In genomic region chr19:3405261-3405653, GRCh38 we compare ENCODE assay signal across 14 cellular contexts. TPM values are rescaled to one million over a fixed set of nuclear protein-coding genes. Genes with fewer than 3 reads are reported as not detected.
A peak's percentile ranks its signal among the peaks of the same experiment; 100 is the strongest.
DNase-seq lines count a peak whose midpoint lies in the region; ATAC-seq, FAIRE-seq and TF ChIP-seq lines count a peak whose summit lies in the region.
"Had no signal": no experiment of that assay in that cellular context is flagged by ENCODE, and none has a peak within 500 bp of the region (broad histone marks: within the 10 kb centered on the region; RNA-seq: fewer than 3 reads in every experiment).

No MANE protein-coding gene starts in this region.

- peak overlapping the region; percentile 48 for H3K4me2 ChIP-seq in keratinocyte (ENCODE audit: control insufficient read depth, extremely low read depth, insufficient read depth, low read depth, low read length)

- no peaks in the 10 kb centered on the region for H3K27me3 ChIP-seq in A673 (replicated peaks; ENCODE audit: insufficient read depth, low read depth, low read length, poor library complexity)
- H3K27me3 ChIP-seq in ascending aorta = no peaks in the 10 kb centered on the region
- no peaks in the 10 kb centered on the region for H3K27me3 ChIP-seq in keratinocyte (ENCODE audit: control insufficient read depth, extremely low read depth, insufficient read depth, low read length)
- H3K27me3 ChIP-seq in gastrocnemius medialis = no peaks in the 10 kb centered on the region

- H3K4me3 ChIP-seq in A673 (ENCODE audit: low read depth, low read length, poor library complexity, severe bottlenecking) (no peak overlapping the region), ascending aorta (peak overlapping the region; percentile 60 to 65), keratinocyte (ENCODE audit: control insufficient read depth in 2 of 3, extremely low read depth in 1 of 3, insufficient read depth in 2 of 3, low read depth in 1 of 3, low read length in 3 of 3) (no peak overlapping the region), gastrocnemius medialis (peak overlapping the region; percentile 56 to 60 (median 58))

- TF ChIP-seq POLR2A in gastrocnemius medialis (IDR thresholded peaks at IDR 0.05) = no peak

- POLR2A ChIA-PET in A673 (lab: Charles Lee; ENCODE audit: low non-redundant PET) = no interaction called here

- no TSS peak for BruUV-seq in A673 (replicated peaks; lab: Mats Ljungman, UMichigan)

- H4K20me1 ChIP-seq in keratinocyte (ENCODE audit: control insufficient read depth, extremely low read depth, insufficient read depth, low read length) = no peaks in the 10 kb centered on the region

- CTCF ChIA-PET in A673 (lab: Charles Lee) = no interaction called here

- no peak for FAIRE-seq in keratinocyte (lab: Jason Lieb, UNC)

- no peak for TF ChIP-seq CTCF in A673 (conservative IDR thresholded peaks at IDR 0.05; ENCODE audit: low read depth, low read length)
- no peak for TF ChIP-seq CTCF in ascending aorta (IDR thresholded peaks at IDR 0.05)
- no peak for TF ChIP-seq CTCF in keratinocyte (optimal IDR thresholded peaks at IDR 0.05 in 1 of 3, IDR thresholded peaks at IDR 0.05 in 1 of 3, conservative IDR thresholded peaks at IDR 0.05 in 1 of 3; ENCODE audit: extremely low read depth in 1 of 3, insufficient read depth in 2 of 3, low read length in 3 of 3)
- no peak for TF ChIP-seq CTCF in gastrocnemius medialis (IDR thresholded peaks at IDR 0.05 in 4 of 5, conservative IDR thresholded peaks at IDR 0.05 in 1 of 5)

- H3K9me1 ChIP-seq in keratinocyte (ENCODE audit: control insufficient read depth, extremely low read depth, insufficient read depth, low read length) = no peaks in the 10 kb centered on the region

- peaks cover 54% of the 10 kb centered on the region for H3K79me2 ChIP-seq in keratinocyte (ENCODE audit: control insufficient read depth, insufficient read depth, low read length)

- H3K36me3 ChIP-seq in A673 (ENCODE audit: insufficient read depth, low read length, poor library complexity, severe bottlenecking) (peaks cover 8% of the 10 kb centered on the region), ascending aorta (no peaks in the 10 kb centered on the region), keratinocyte (ENCODE audit: control insufficient read depth in 2 of 2, extremely low read depth in 1 of 2, insufficient read depth in 2 of 2, low read length in 2 of 2) (peaks cover 7 to 13% of the 10 kb centered on the region in 2 experiments), gastrocnemius medialis (peaks cover 0 to 2% of the 10 kb centered on the region in 2 donors)

- H3K9me3 ChIP-seq in A673 (ENCODE audit: low read depth, low read length, poor library complexity, severe bottlenecking) = no peaks in the 10 kb centered on the region
- H3K9me3 ChIP-seq in ascending aorta = no peaks in the 10 kb centered on the region
- H3K9me3 ChIP-seq in keratinocyte (ENCODE audit: control insufficient read depth, low read depth, low read length) = no peaks in the 10 kb centered on the region
- no peaks in the 10 kb centered on the region for H3K9me3 ChIP-seq in gastrocnemius medialis

- ATAC-seq in gastrocnemius medialis = no peak
- no peak for ATAC-seq in HG03439 (IDR thresholded peaks at IDR 0.05; ENCODE audit: unreplicated experiment)
- ATAC-seq: activated CD4-positive, alpha-beta T cell treated with anti-CD3 and anti-CD28 coated beads for 36 hours had no signal

- dilution Hi-C loops in keratinocyte (cut with MboI; ENCODE audit: extremely low pct_ligation_motif_present, low sequenced_read_pairs) = no loop called here

- H3K4me1 ChIP-seq in A673 (ENCODE audit: insufficient read depth, low read length, poor library complexity, severe bottlenecking) (peaks cover 22% of the 10 kb centered on the region), ascending aorta (peaks cover 6 to 64% of the 10 kb centered on the region in 2 donors), keratinocyte (ENCODE audit: control insufficient read depth, extremely low read depth, insufficient read depth, low read length) (peaks cover 21% of the 10 kb centered on the region), gastrocnemius medialis (peaks cover 59 to 77% of the 10 kb centered on the region in 2 donors)

- H3K9ac ChIP-seq in keratinocyte (ENCODE audit: control insufficient read depth, extremely low read depth, insufficient read depth, low read length) = peak overlapping the region; percentile 82

- in situ Hi-C loops in gastrocnemius medialis (cut with MboI; ENCODE audit: low sequenced_read_pairs in 4 of 4) = no loop called here

- no peak overlapping the region for H2AFZ ChIP-seq in keratinocyte (ENCODE audit: control insufficient read depth, low read length)

- no peak for DNase-seq in A673 (ENCODE audit: low spot score)
- no peak for DNase-seq in ascending aorta (ENCODE audit: low spot score in 2 of 2)
- no peak for DNase-seq in keratinocyte (ENCODE audit: low read depth, low spot score)
- DNase-seq in gastrocnemius medialis = no peak
- no peak for DNase-seq in SW 1271 (lab: John Stamatoyannopoulos, UW)
- no peak for DNase-seq in islet precursor cell
- DNase-seq in DMS 273 treated with DMSO at 0.1 percent for 48 hours (lab: John Stamatoyannopoulos, UW) = no peak
- DNase-seq: activated CD4-positive, alpha-beta T cell treated with anti-CD3 and anti-CD28 coated beads for 36 hours; activated T-cell treated with anti-CD3 and anti-CD28 coated beads, Interleukin-2, amount 50 U/mL, for 48 hours; erythroblast; KBM-7; NCI-H187 treated with DMSO at 0.1 percent for 48 hours; stimulated activated naive CD4-positive, alpha-beta T cell treated with Interleukin-2 at 50 U/mL for 16 hours had no signal

- intact Hi-C loops in A673 (cut with micrococcal nuclease; ENCODE audit: unreplicated experiment) (no loop called here), ascending aorta (cut with DNase I) (loop anchor here (2.0 kb wide), 3 partner anchors 38 to 68 kb away; partner anchors contain the start of gene NFIC), gastrocnemius medialis (cut with DNase I; ENCODE audit: low total_unique reads) (no loop called here)

- H3K27ac ChIP-seq in A673 (ENCODE audit: low read depth, low read length, poor library complexity, severe bottlenecking) = peak overlapping the region; percentile 86
- H3K27ac ChIP-seq in ascending aorta = peak overlapping the region; percentile 98 to 100
- no peak overlapping the region for H3K27ac ChIP-seq in keratinocyte (ENCODE audit: control insufficient read depth, insufficient read depth, low read length)
- peak overlapping the region; percentile 98 to 100 (median 98) for H3K27ac ChIP-seq in gastrocnemius medialis

RNA-seq across cellular contexts. Expression of gene NFIC, which starts 38.9 kb away (rescaled TPM):
- total RNA-seq in A673 (2021) = 112 and 122 TPM in 2 replicates
- total RNA-seq in ascending aorta = 194 TPM
- 1.8 to 7.6 TPM (median 2.4 TPM) in 3 replicates for polyA plus RNA-seq in keratinocyte
- 31.7 TPM for polyA plus RNA-seq in keratinocyte (2011; ENCODE audit: low read depth)
- 3.3 and 8.9 TPM in 2 replicates for polyA plus RNA-seq in keratinocyte (2011; cell fraction: cytosol; rRNA removed)
- polyA plus RNA-seq in keratinocyte (2011; cell fraction: nucleus; rRNA removed) = 15.0 and 19.2 TPM in 2 replicates
- polyA plus RNA-seq in keratinocyte (2012; ENCODE audit: low replicate concordance) = 26.2 and 57.7 TPM in 2 replicates
- 6.3 to 75.9 TPM (median 7.7 TPM) in 3 replicates for polyA minus RNA-seq in keratinocyte
- 18.4 TPM for polyA minus RNA-seq in keratinocyte (2011; cell fraction: cytosol; rRNA and poly(A)+ RNA removed)
- polyA minus RNA-seq in keratinocyte (2011; cell fraction: nucleus; rRNA and poly(A)+ RNA removed) = 10.4 and 17.4 TPM in 2 replicates
- 100 to 1,000 TPM in 3 of 4 donors, 10 to 100 TPM in 1; 90.2 to 403 (median 348) TPM for total RNA-seq in gastrocnemius medialis

Comparison
In these comparisons a context has a peak if more than half of its experiments do, and no peak if none do; other contexts are left out.
1. H3K4me3 ChIP-seq: peak in ascending aorta (2 of 2) and gastrocnemius medialis (4 of 4); none in A673 (single experiment) and keratinocyte (0 of 3).